In the genomic region with DNA sequence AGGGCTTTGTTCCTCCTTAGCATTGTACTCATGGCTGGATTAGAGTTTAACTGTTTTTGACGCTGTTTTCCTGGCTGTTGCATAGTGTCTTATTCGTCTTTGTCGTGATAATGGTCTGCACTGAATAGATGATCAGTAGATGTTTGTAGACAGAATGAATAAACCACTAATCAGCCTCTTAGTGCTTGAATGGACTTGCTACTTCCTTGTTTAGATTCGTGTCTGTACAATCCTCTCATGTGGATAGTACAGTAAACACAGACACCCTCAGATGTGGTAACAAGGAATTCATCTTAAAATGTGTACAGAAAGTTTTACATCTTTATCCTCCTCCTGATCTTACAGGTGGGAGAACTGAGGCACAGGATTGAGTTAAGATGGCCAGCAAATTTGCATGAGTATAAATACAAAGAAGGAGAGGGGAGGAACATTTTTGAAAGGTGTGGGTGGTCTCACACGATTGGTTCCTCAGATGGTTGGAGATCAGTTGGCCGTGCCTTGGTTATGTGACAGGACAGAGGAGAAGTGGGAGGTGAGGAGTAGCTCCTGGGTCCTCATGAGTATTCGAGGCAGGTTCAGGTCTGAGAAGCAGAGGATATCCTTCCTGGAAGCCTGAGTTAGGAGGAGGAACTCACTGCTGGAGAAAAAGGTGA, we compare ENCODE assay signal across 8 cellular contexts.
DNase-seq lines count a peak whose midpoint lies in the region; ATAC-seq and TF ChIP-seq lines count a peak whose summit lies in the region.
"Not testable (repeated sequence)": the region's sequence is repeated elsewhere in the genome, so short reads cannot be mapped to it uniquely, and the experiment has no call there.

No MANE protein-coding gene starts in this region.

- WGBS in mammary epithelial cell (ENCODE audit: low coverage, missing lambda C conversion rate): 71% methylated on average over 7 of the region's 7 CpGs

- CTCF ChIA-PET in GM10248 (lab: Yijun Ruan, JAX); mammary epithelial cell (lab: Charles Lee; ENCODE audit: low non-redundant PET): not testable (repeated sequence)

- dilution Hi-C loops in mammary epithelial cell (cut with HindIII; ENCODE audit: low sequenced_read_pairs): not testable (repeated sequence)

- not testable (repeated sequence) for H2AFZ ChIP-seq in mammary epithelial cell (ENCODE audit: low read depth, low read length)

- not testable (repeated sequence) for H3K36me3 Mint-ChIP-seq in T-helper 17 cell (ENCODE audit: low read depth); naive B cell

- peaks cover 30% of the 10 kb centered on the region for H3K4me1 ChIP-seq in BLaER1
- not testable (repeated sequence) for H3K4me1 ChIP-seq in mammary epithelial cell (ENCODE audit: insufficient read depth, low read length)

- H3K4me3 ChIP-seq in BLaER1; Jurkat, Clone E6-1 (ENCODE audit: low read length); mammary epithelial cell (replicated peaks in 1 of 3; ENCODE audit: insufficient read depth in 1 of 3, low read depth in 2 of 3, low read length in 3 of 3): not testable (repeated sequence)

- H3K27me3 ChIP-seq in BLaER1; mammary epithelial cell (ENCODE audit: insufficient read depth, low read length): not testable (repeated sequence)

- in situ Hi-C loops in mammary epithelial cell (cut with MboI; ENCODE audit: low sequenced_read_pairs in 2 of 2): not testable (repeated sequence)

- H3K4me1 Mint-ChIP-seq in T-helper 17 cell (peaks cover 14% of the 10 kb centered on the region), naive B cell (peaks cover 14 to 23% (median 21%) of the 10 kb centered on the region in 3 donors)

- not testable (repeated sequence) for H3K9me3 ChIP-seq in BLaER1; T-helper 17 cell (ENCODE audit: control insufficient read depth, low read length, poor library complexity, severe bottlenecking); mammary epithelial cell (replicated peaks; ENCODE audit: insufficient read depth, low read length)

- H3K27me3 Mint-ChIP-seq in T-helper 17 cell, naive B cell: not testable (repeated sequence)

- H3K4me2 ChIP-seq in BLaER1: peak overlapping the region; percentile 38
- H3K4me2 ChIP-seq in mammary epithelial cell (ENCODE audit: insufficient read depth, low read depth, low read length): not testable (repeated sequence)

- intact Hi-C loops in mammary epithelial cell (cut with micrococcal nuclease); cardiac septum (cut with DNase I): not testable (repeated sequence)

- ATAC-seq in T-helper 17 cell (peak; percentile 28), naive B cell (ENCODE audit: low read depth in 2 of 2) (peak; percentile 84 to 89)

- TF ChIP-seq CTCF in GM10248 (IDR thresholded peaks at IDR 0.05; ENCODE audit: control extremely low read depth, extremely low read depth, low read depth, missing control alignments); GM20000 (IDR thresholded peaks at IDR 0.05; ENCODE audit: extremely low read depth, missing control alignments); mammary epithelial cell (conservative IDR thresholded peaks at IDR 0.05 in 1 of 2, IDR thresholded peaks at IDR 0.05 in 1 of 2; ENCODE audit: extremely low read depth in 1 of 2, insufficient read depth in 1 of 2, low read depth in 1 of 2, low read length in 2 of 2): not testable (repeated sequence)

- H3K4me3 Mint-ChIP-seq in T-helper 17 cell: not testable (repeated sequence)
- H3K4me3 Mint-ChIP-seq in naive B cell: peak overlapping the region in 7 of 8 donors; percentile 34 to 69 (median 56)

- peak; percentile 44 for DNase-seq in GM10248 (ENCODE audit: extremely low spot score)
- DNase-seq in GM20000 (ENCODE audit: low spot score): peak; percentile 52
- peak; percentile 20 for DNase-seq in Jurkat, Clone E6-1 (ENCODE audit: low read depth, low spot score)
- DNase-seq in T-helper 17 cell: not testable (repeated sequence)
- DNase-seq in mammary epithelial cell: peak; percentile 21
- DNase-seq in cardiac septum (ENCODE audit: low spot score): peak; percentile 38
- peak; percentile 19 for DNase-seq in naive B cell

- not testable (repeated sequence) for H3K27ac Mint-ChIP-seq in T-helper 17 cell
- H3K27ac Mint-ChIP-seq in naive B cell: peak overlapping the region in 4 of 6 donors; percentile 48 to 75 (median 60)

- POLR2A ChIA-PET in GM10248 (lab: Yijun Ruan, JAX): not testable (repeated sequence)

- not testable (repeated sequence) for H3K9me3 Mint-ChIP-seq in naive B cell

- not testable (repeated sequence) for H3K9ac ChIP-seq in BLaER1; mammary epithelial cell (ENCODE audit: insufficient read depth, low read length)

- H3K27ac ChIP-seq in BLaER1; mammary epithelial cell (ENCODE audit: insufficient read depth, low read depth, low read length): not testable (repeated sequence)

- BruUV-seq in mammary epithelial cell (replicated peaks; lab: Mats Ljungman, UMichigan): not testable (repeated sequence)

- not testable (repeated sequence) for H4K20me1 ChIP-seq in BLaER1; mammary epithelial cell (ENCODE audit: insufficient read depth, low read length)

- peaks cover 13% of the 10 kb centered on the region for H3K36me3 ChIP-seq in BLaER1
- H3K36me3 ChIP-seq in mammary epithelial cell (ENCODE audit: insufficient read depth, low read length): not testable (repeated sequence)

- H3K79me2 ChIP-seq in mammary epithelial cell (ENCODE audit: insufficient read depth, low read length): not testable (repeated sequence)
